8 cellular contexts compared by ENCODE assay signal in the genomic region with DNA sequence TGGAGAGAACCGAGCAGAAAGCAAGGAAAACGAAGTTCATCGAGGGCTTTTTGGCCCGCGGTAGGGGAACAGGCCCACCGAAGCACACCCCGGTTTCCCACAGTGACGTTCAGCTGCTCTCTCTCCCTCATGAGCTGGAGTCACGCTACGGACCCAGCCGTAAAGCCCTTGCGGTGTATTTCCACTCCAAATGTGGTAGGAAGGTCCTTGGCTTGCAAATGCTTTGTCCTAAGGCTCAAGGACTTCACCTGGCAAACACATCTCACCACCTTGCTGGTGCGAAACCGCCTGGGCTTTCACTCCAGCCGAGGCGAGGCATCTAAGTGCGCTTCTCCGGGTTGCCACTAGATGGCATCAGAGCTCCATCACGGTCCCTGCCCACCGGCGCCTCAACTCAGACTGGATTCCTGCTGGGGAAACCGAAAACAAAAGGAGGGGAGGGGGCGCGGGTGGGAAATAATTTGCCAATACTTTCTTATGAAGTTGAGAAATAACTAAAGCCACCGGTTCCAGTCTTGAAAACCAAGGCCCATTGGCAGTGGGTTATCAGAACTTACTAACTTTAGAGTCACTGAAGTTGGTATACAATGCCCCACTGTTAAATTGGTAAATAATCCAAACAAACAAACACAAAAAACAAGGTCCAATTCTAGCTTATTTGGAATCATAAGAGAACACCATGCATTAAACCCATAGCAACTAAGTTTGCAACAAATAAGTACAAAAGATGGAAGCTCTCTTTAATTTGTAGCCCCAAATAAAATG.
A peak's percentile ranks its signal among the peaks of the same experiment; 100 is the strongest.
DNase-seq lines count a peak whose midpoint lies in the region; ATAC-seq and TF ChIP-seq lines count a peak whose summit lies in the region.

No MANE protein-coding gene starts in this region.

- H3K4me2 ChIP-seq in MM.1S (ENCODE audit: low read depth, low read length) = peak overlapping the region; percentile 40; the same call in 1 of the 2 replicates

- no peak overlapping the region for H3K9ac ChIP-seq in MM.1S (ENCODE audit: low read length)

- no peak overlapping the region for H2AFZ ChIP-seq in MM.1S (ENCODE audit: low read length)

- H3K36me3 ChIP-seq in MM.1S (replicated peaks; ENCODE audit: insufficient read depth, low read length) = no peaks in the 10 kb centered on the region
- no peaks in the 10 kb centered on the region for H3K36me3 ChIP-seq in WERI-Rb-1

- H3K27ac ChIP-seq in MM.1S (ENCODE audit: low read length) (no peak overlapping the region), WERI-Rb-1 (no peak overlapping the region)

- in situ Hi-C loops in T47D (cut with HindIII; ENCODE audit: low pct_unique_long_range_greater_than_20kb, low sequenced_read_pairs) = no loop called here

- H3K79me2 ChIP-seq in MM.1S (ENCODE audit: low read length) = no peaks in the 10 kb centered on the region

- peak; percentile 67 for ATAC-seq in GM18511 (IDR thresholded peaks at IDR 0.05; ENCODE audit: unreplicated experiment)
- ATAC-seq in GM19035 (IDR thresholded peaks at IDR 0.05; ENCODE audit: unreplicated experiment) = no peak

- no peaks in the 10 kb centered on the region for H3K4me1 ChIP-seq in MM.1S (ENCODE audit: low read length)

- peaks cover 21% of the 10 kb centered on the region for H3K27me3 ChIP-seq in MM.1S (replicated peaks; ENCODE audit: insufficient read depth, low read length)
- peaks cover 23% of the 10 kb centered on the region for H3K27me3 ChIP-seq in WERI-Rb-1 (ENCODE audit: insufficient read depth, low read depth, severe bottlenecking)

- H4K20me1 ChIP-seq in MM.1S (ENCODE audit: insufficient read depth, low read length) = no peaks in the 10 kb centered on the region

- DNase-seq in AG09319 (ENCODE audit: extremely low read depth, low read depth) (no peak), MM.1S (peak; percentile 47), WERI-Rb-1 (peak; percentile 71), T47D (ENCODE audit: low read depth in 1 of 2, low spot score in 1 of 2) (peak; percentile 71 to 81), kidney tubule cell (ENCODE audit: low spot score) (peak; percentile 51)
- DNase-seq in stimulated activated CD4-positive, alpha-beta T cell treated with anti-CD3 and anti-CD28 coated beads, Interleukin-1b, Interleukin-23, amount 100 ng/mL, for 48 hours = peak; percentile 54

- no peaks in the 10 kb centered on the region for H3K9me3 ChIP-seq in MM.1S (replicated peaks; ENCODE audit: insufficient read depth, low read length)
- H3K9me3 ChIP-seq in WERI-Rb-1 (ENCODE audit: severe bottlenecking) = no peaks in the 10 kb centered on the region

- no peaks in the 10 kb centered on the region for H3F3A ChIP-seq in MM.1S (ENCODE audit: insufficient read depth, low read length)

- TF ChIP-seq CTCF in AG09319 (IDR thresholded peaks at IDR 0.05; ENCODE audit: low read depth, low read length) (peak; percentile 88), MM.1S (IDR thresholded peaks at IDR 0.05; ENCODE audit: low read length) (peak; percentile 84), WERI-Rb-1 (IDR thresholded peaks at IDR 0.05; ENCODE audit: low read depth, low read length) (peak; percentile 98)

- no peak overlapping the region for H3K4me3 ChIP-seq in MM.1S (ENCODE audit: low read length)
- no peak overlapping the region for H3K4me3 ChIP-seq in WERI-Rb-1 (ENCODE audit: low read depth, low read length)

- no peaks in the 10 kb centered on the region for H3K9me2 ChIP-seq in MM.1S (replicated peaks; ENCODE audit: insufficient read depth, low read length)
